Comparison of ENCODE assay signal across 26 cellular contexts in the genomic region with DNA sequence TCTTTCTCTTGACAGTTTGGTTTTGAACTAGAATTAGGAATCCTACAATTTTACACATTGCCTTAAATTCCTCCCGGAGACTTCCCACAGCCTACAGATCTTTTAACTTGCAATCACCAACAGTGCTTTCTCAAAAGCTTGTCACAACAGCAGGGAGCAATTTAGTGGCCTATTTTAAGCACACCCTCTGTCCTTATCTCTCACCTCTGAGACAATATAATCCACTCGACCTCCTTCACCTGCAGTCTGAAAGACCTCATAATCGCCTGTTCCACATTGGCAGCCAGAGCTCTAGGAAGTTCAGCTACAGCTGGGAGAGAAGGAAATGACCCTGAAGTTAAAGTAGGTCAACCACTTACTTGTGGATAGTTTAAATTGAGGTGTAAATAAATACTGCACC.
"Had no signal": no experiment of that assay in that cellular context is flagged by ENCODE, and none has a peak within 500 bp of the region (broad histone marks: within the 10 kb centered on the region; RNA-seq: fewer than 3 reads in every experiment).

No MANE protein-coding gene starts in this region.

- H3K36me3 ChIP-seq: adrenal gland, colonic mucosa had no signal

- ATAC-seq: activated CD4-positive, alpha-beta T cell treated with anti-CD3 and anti-CD28 coated beads for 36 hours; activated CD8-positive, alpha-beta memory T cell treated with anti-CD3 and anti-CD28 coated beads, Interleukin-2, amount 10 ng/mL, durations not matched to agents 7 days and 5 days; activated CD8-positive, alpha-beta T cell treated with anti-CD3 and anti-CD28 coated beads, Interleukin-2, amount 10 ng/mL, durations not matched to agents 7 days and 5 days; activated naive CD8-positive, alpha-beta T cell treated with anti-CD3 and anti-CD28 coated beads, Interleukin-2, amount 50 U/mL, for 24 hours; body of pancreas; esophagus mucosa had no signal

- H3K4me3 ChIP-seq: adrenal gland, body of pancreas, colonic mucosa had no signal

- H3K9me3 ChIP-seq: adrenal gland, body of pancreas, colonic mucosa had no signal

- DNase-seq: activated CD4-positive, alpha-beta memory T cell treated with anti-CD3 and anti-CD28 coated beads for 36 hours; activated CD4-positive, alpha-beta T cell treated with anti-CD3 and anti-CD28 coated beads for 36 hours; activated CD4-positive, alpha-beta T cell treated with anti-CD3 and anti-CD28 coated beads, Interleukin-2, amount 10 ng/mL, durations not matched to agents 24 days and 14 days; activated CD4-positive, CD25-positive, alpha-beta regulatory T cell; activated CD4-positive, CD25-positive, alpha-beta regulatory T cell treated with anti-CD3 and anti-CD28 coated beads, Interleukin-2, amount 50 U/mL, for 72 hours; activated CD8-positive, alpha-beta memory T cell treated with anti-CD3 and anti-CD28 coated beads, Interleukin-2, amount 10 ng/mL, durations not matched to agents 7 days and 5 days; activated CD8-positive, alpha-beta memory T cell treated with anti-CD3 and anti-CD28 coated beads, Interleukin-2, amount 50 U/mL, for 4 hours; activated CD8-positive, alpha-beta T cell treated with anti-CD3 and anti-CD28 coated beads, Interleukin-2, amount 10 ng/mL, durations not matched to agents 7 days and 5 days; activated effector memory CD4-positive, alpha-beta T cell treated with anti-CD3 and anti-CD28 coated beads, Interleukin-2, amount 50 U/mL, for 16 hours; activated naive CD4-positive, alpha-beta T cell treated with anti-CD3 and anti-CD28 coated beads for 36 hours; activated naive CD8-positive, alpha-beta T cell treated with anti-CD3 and anti-CD28 coated beads for 36 hours; activated naive CD8-positive, alpha-beta T cell treated with anti-CD3 and anti-CD28 coated beads, Interleukin-2, amount 50 U/mL, for 24 hours; activated T-cell treated with anti-CD3 and anti-CD28 coated beads, Interleukin-2, amount 50 U/mL, for 1 hour; activated T-cell treated with anti-CD3 and anti-CD28 coated beads, Interleukin-2, amount 50 U/mL, for 48 hours; adrenal gland; amygdala; aorta; body of pancreas; central memory CD4-positive, alpha-beta T cell; cerebellar nuclear complex; colonic mucosa; effector CD8-positive, alpha-beta T cell; foreskin fibroblast; head of caudate nucleus; T-helper 2 cell had no signal

- H3K27me3 ChIP-seq: adrenal gland, body of pancreas, colonic mucosa had no signal

- H3K4me1 ChIP-seq: adrenal gland, body of pancreas, colonic mucosa had no signal

- H3K27ac ChIP-seq: adrenal gland, body of pancreas, colonic mucosa had no signal
